In genomic region chr1:6484826-6485139, GRCh38 we compare ENCODE assay signal across 12 cellular contexts. TPM values are rescaled to one million over a fixed set of nuclear protein-coding genes. Genes with fewer than 3 reads are reported as not detected.
DNase-seq lines count a peak whose midpoint lies in the region; ATAC-seq, FAIRE-seq and TF ChIP-seq lines count a peak whose summit lies in the region.
"Had no signal": no experiment of that assay in that cellular context is flagged by ENCODE, and none has a peak within 500 bp of the region (broad histone marks: within the 10 kb centered on the region; RNA-seq: fewer than 3 reads in every experiment).

No MANE protein-coding gene starts in this region.

- no peak overlapping the region for H2AFZ ChIP-seq in HepG2 (ENCODE audit: low read length)

- BruUV-seq in HepG2 (replicated peaks; lab: Mats Ljungman, UMichigan), result no TSS peak

- H3K9ac ChIP-seq in HUES64 (ENCODE audit: low read depth, low read length), result peak overlapping the region; percentile 73
- H3K9ac ChIP-seq in HepG2 (ENCODE audit: insufficient read depth, low read depth, low read length), result no peak overlapping the region
- H3K9ac ChIP-seq in subcutaneous abdominal adipose tissue (ENCODE audit: low read length in 5 of 5), result peak overlapping the region in 3 of 5 donors; percentile 47 to 57 (median 55)

- in situ Hi-C loops in HepG2 (cut with HindIII; ENCODE audit: extremely low pct_ligation_motif_present, low pct_unique_long_range_greater_than_20kb), result loop anchor here (5.0 to 25.0 kb wide), 2 partner anchors 43 to 728 kb away; no protein-coding TSS in a partner anchor

- no peak for FAIRE-seq in HepG2 (lab: Jason Lieb, UNC)

- TF ChIP-seq CTCF in HepG2 (CRISPR knock-in tag; IDR thresholded peaks at IDR 0.05), result no peak

- H3K27ac ChIP-seq in HUES64 (ENCODE audit: low read depth, low read length) (no peak overlapping the region), ectodermal cell (ENCODE audit: insufficient read depth, low read depth, low read length, poor library complexity, severe bottlenecking) (no peak overlapping the region), HepG2 (ENCODE audit: extremely low read length, insufficient read depth, low read length) (no peak overlapping the region), subcutaneous abdominal adipose tissue (ENCODE audit: low read depth, low read length) (no peak overlapping the region)

- H3K4me2 ChIP-seq in HepG2 (ENCODE audit: low read depth, low read length), result peak overlapping the region; percentile 36

- WGBS in HUES64, result 30% methylated on average over 12 of the region's 12 CpGs
- WGBS in ectodermal cell, 2 experiments, result 35 to 37% methylated on average over 12 of the region's 12 CpGs
- WGBS in HepG2 (ENCODE audit: low lambda C conversion rate), result 71% methylated on average over 7 of the region's 12 CpGs

- DNase-seq in HepG2 (ENCODE audit: low spot score) (no peak), EL (no peak), posterior vena cava (ENCODE audit: low spot score) (no peak)
- DNase-seq: activated CD4-positive, alpha-beta T cell treated with anti-CD3 and anti-CD28 coated beads for 1 hour; activated naive CD4-positive, alpha-beta T cell treated with anti-CD3 and anti-CD28 coated beads, Interleukin-2, amount 10 ng/mL, durations not matched to agents 7 days and 5 days; NCI-H1694; stimulated activated CD4-positive, alpha-beta T cell treated with anti-CD3 and anti-CD28 coated beads, Interleukin-12 subunit alpha, Interleukin-12 subunit beta, amount 100 ng/mL, for 4 hours; stimulated activated naive CD4-positive, alpha-beta T cell had no signal

- ATAC-seq in HepG2, result no peak
- ATAC-seq in HG02884 (IDR thresholded peaks at IDR 0.05; ENCODE audit: unreplicated experiment), result no peak

- H3K27me3 ChIP-seq in HUES64 (ENCODE audit: insufficient read depth, low read length) (peaks cover 5% of the 10 kb centered on the region; the same call in 1 of the 2 replicates), ectodermal cell (ENCODE audit: control insufficient read depth, insufficient read depth, low read length, poor library complexity, severe bottlenecking) (peaks cover 12% of the 10 kb centered on the region), HepG2 (ENCODE audit: control insufficient read depth in 1 of 2, insufficient read depth in 2 of 2, low read length in 2 of 2) (peaks cover 0 to 3% of the 10 kb centered on the region in 2 experiments; a peak in 1 of 5 replicates), subcutaneous abdominal adipose tissue (ENCODE audit: control insufficient read depth in 5 of 5, insufficient read depth in 4 of 5, low read length in 5 of 5) (peaks cover 0 to 11% (median 0%) of the 10 kb centered on the region in 5 donors)

- H3K4me1 ChIP-seq in HUES64 (ENCODE audit: insufficient read depth, low read length) (peaks cover 11% of the 10 kb centered on the region; the same call in 1 of the 2 replicates), ectodermal cell (ENCODE audit: control insufficient read depth, insufficient read depth, low read length) (peaks cover 11% of the 10 kb centered on the region), HepG2 (ENCODE audit: insufficient read depth, low read length) (peaks cover 39% of the 10 kb centered on the region), subcutaneous abdominal adipose tissue (ENCODE audit: control insufficient read depth in 5 of 5, insufficient read depth in 5 of 5, low read length in 5 of 5) (peaks cover 0 to 49% (median 32%) of the 10 kb centered on the region in 5 donors)

- H3K79me2 ChIP-seq in HepG2 (ENCODE audit: insufficient read depth, low read length), result no peaks in the 10 kb centered on the region

- TF ChIP-seq RAD21 in HepG2 (CRISPR knock-in tag; IDR thresholded peaks at IDR 0.05), result no peak

- TF ChIP-seq EP300 in HepG2 (IDR thresholded peaks at IDR 0.05; ENCODE audit: low read depth in 2 of 2, low read length in 2 of 2) (no peak), HepG2 (CRISPR knock-in tag; IDR thresholded peaks at IDR 0.05; ENCODE audit: borderline replicate concordance) (no peak)

- H3K4me3 ChIP-seq in HUES64 (ENCODE audit: low read length) (peak overlapping the region; percentile 61), ectodermal cell (ENCODE audit: insufficient read depth, low read depth, low read length) (peak overlapping the region; percentile 67), HepG2 (replicated peaks in 1 of 3; ENCODE audit: insufficient read depth in 1 of 3, low read depth in 2 of 3, low read length in 3 of 3) (peak overlapping the region; percentile 21 to 60 (median 45); a peak in 4 of 6 replicates), subcutaneous abdominal adipose tissue (ENCODE audit: low read depth in 1 of 5, low read length in 5 of 5) (peak overlapping the region in 4 of 5 donors; percentile 37 to 64 (median 58))

- no peak for TF ChIP-seq POLR2A in HepG2 (IDR thresholded peaks at IDR 0.05; ENCODE audit: insufficient read depth in 1 of 2, low read depth in 2 of 2, low read length in 2 of 2)

- no peaks in the 10 kb centered on the region for H4K20me1 ChIP-seq in HepG2 (ENCODE audit: insufficient read depth, low read length)

- no peaks in the 10 kb centered on the region for H3K36me3 ChIP-seq in HUES64 (ENCODE audit: insufficient read depth, low read length)
- H3K36me3 ChIP-seq in ectodermal cell (ENCODE audit: control insufficient read depth, insufficient read depth, low read length), result no peaks in the 10 kb centered on the region
- no peaks in the 10 kb centered on the region for H3K36me3 ChIP-seq in HepG2 (replicated peaks in 1 of 2; ENCODE audit: control insufficient read depth in 1 of 2, insufficient read depth in 2 of 2, low read length in 2 of 2)
- H3K36me3 ChIP-seq in subcutaneous abdominal adipose tissue (ENCODE audit: control insufficient read depth in 5 of 5, insufficient read depth in 5 of 5, low read length in 5 of 5), result peaks cover 0 to 4% (median 3%) of the 10 kb centered on the region in 5 donors

- intact Hi-C loops in HepG2 (cut with micrococcal nuclease; ENCODE audit: unreplicated experiment) (loop anchor here (5.0 kb wide), 1 partner anchor 163 kb away; no protein-coding TSS in a partner anchor), posterior vena cava (cut with DNase I) (loop anchor here (10.0 kb wide), 1 partner anchor 160 kb away; no protein-coding TSS in a partner anchor)

- POLR2A ChIA-PET in HepG2 (lab: Yijun Ruan, JAX), result no interaction called here

- CTCF ChIA-PET in HepG2 (lab: Yijun Ruan, JAX; ENCODE audit: low intra/inter-chr PET ratio, low total read pairs), result no interaction called here

- no peaks in the 10 kb centered on the region for H3K9me3 ChIP-seq in HUES64 (ENCODE audit: insufficient read depth, low read depth, low read length)
- no peaks in the 10 kb centered on the region for H3K9me3 ChIP-seq in ectodermal cell (ENCODE audit: control insufficient read depth, low read length)
- H3K9me3 ChIP-seq in HepG2 (ENCODE audit: low read length), result no peaks in the 10 kb centered on the region
- no peaks in the 10 kb centered on the region for H3K9me3 ChIP-seq in subcutaneous abdominal adipose tissue (ENCODE audit: control insufficient read depth in 5 of 5, low read length in 5 of 5)

RNA-seq across cellular contexts. Expression of gene PLEKHG5, which starts 6.7 kb away (rescaled TPM):
- polyA plus RNA-seq in HUES64 (2013, experiment 1 of 2), result 7.3 TPM
- polyA plus RNA-seq in HUES64 (2013, experiment 2 of 2), result 9.9 TPM
- 20.6 TPM for polyA plus RNA-seq in ectodermal cell (2013, experiment 1 of 4)
- 23.6 TPM for polyA plus RNA-seq in ectodermal cell (2013, experiment 2 of 4)
- polyA plus RNA-seq in ectodermal cell (2013, experiment 3 of 4), result 19.4 TPM
- 23.1 TPM for polyA plus RNA-seq in ectodermal cell (2013, experiment 4 of 4)
- total RNA-seq in HepG2 (2016; rRNA removed; fragmentation: Illumina TruSeq; extraction: Trizol) (1.9 and 3.5 TPM in 2 replicates), posterior vena cava (10 to 100 TPM in 1 of 2 donors, 1 to 10 TPM in 1; 8.9 to 13.0 TPM)
- total RNA-seq in HepG2 (2016; cell fraction: cytosol; rRNA removed; fragmentation: Illumina TruSeq; extraction: Trizol; ENCODE audit: low read depth), result 0.51 and 0.62 TPM in 2 replicates
- total RNA-seq in HepG2 (2016; cell fraction: insoluble cytoplasmic fraction; rRNA removed; fragmentation: Illumina TruSeq; extraction: Trizol), result 1.4 and 3.4 TPM in 2 replicates
- 0.99 and 1.2 TPM in 2 replicates for total RNA-seq in HepG2 (2016; cell fraction: membrane; rRNA removed; fragmentation: Illumina TruSeq; extraction: Trizol)
- 3.3 and 4.4 TPM in 2 replicates for total RNA-seq in HepG2 (2016; cell fraction: nucleus; rRNA removed; fragmentation: Illumina TruSeq; extraction: Trizol)
- polyA plus RNA-seq in HepG2 (2011; rRNA removed), result 1.9 and 2.6 TPM in 2 replicates
- 1.1 and 1.7 TPM in 2 replicates for polyA plus RNA-seq in HepG2 (2011; cell fraction: cytosol; rRNA removed)
- polyA plus RNA-seq in HepG2 (2011; cell fraction: nucleus; rRNA removed), result 17.2 and 22.8 TPM in 2 replicates
- 1.4 and 1.5 TPM in 2 replicates for polyA plus RNA-seq in HepG2 (2012)
- polyA plus RNA-seq in HepG2 (2016; cell fraction: cytosol; fragmentation: Illumina TruSeq; extraction: Trizol; ENCODE audit: low read depth), result 0.23 and 0.25 TPM in 2 replicates
- polyA plus RNA-seq in HepG2 (2016; cell fraction: insoluble cytoplasmic fraction; fragmentation: Illumina TruSeq; extraction: Trizol; ENCODE audit: low read depth), result 1.9 and 2.0 TPM in 2 replicates
- 0.45 and 0.71 TPM in 2 replicates for polyA plus RNA-seq in HepG2 (2016; cell fraction: membrane; fragmentation: Illumina TruSeq; extraction: Trizol; ENCODE audit: low read depth)
- polyA plus RNA-seq in HepG2 (2016; cell fraction: nucleus; fragmentation: Illumina TruSeq; extraction: Trizol; ENCODE audit: insufficient read depth, low read depth), result 9.3 and 11.3 TPM in 2 replicates
- 1.9 and 3.8 TPM in 2 replicates for polyA minus RNA-seq in HepG2 (2011; rRNA and poly(A)+ RNA removed; ENCODE audit: low replicate concordance)
- polyA minus RNA-seq in HepG2 (2011; cell fraction: cytosol; rRNA and poly(A)+ RNA removed), result 1.4 TPM in 2 replicates
- 2.6 and 3.0 TPM in 2 replicates for polyA minus RNA-seq in HepG2 (2011; cell fraction: nucleus; rRNA and poly(A)+ RNA removed)

RNA-seq across cellular contexts. Expression of gene TNFRSF25, which starts 18.8 kb away (rescaled TPM):
- 7.2 TPM for polyA plus RNA-seq in HUES64 (2013, experiment 1 of 2)
- 9.2 TPM for polyA plus RNA-seq in HUES64 (2013, experiment 2 of 2)
- 19.9 TPM for polyA plus RNA-seq in ectodermal cell (2013, experiment 1 of 4)
- polyA plus RNA-seq in ectodermal cell (2013, experiment 2 of 4), result 18.6 TPM
- polyA plus RNA-seq in ectodermal cell (2013, experiment 3 of 4), result 21.4 TPM
- 28.5 TPM for polyA plus RNA-seq in ectodermal cell (2013, experiment 4 of 4)
- total RNA-seq in HepG2 (2016; rRNA removed; fragmentation: Illumina TruSeq; extraction: Trizol), result 0.55 and 1.5 TPM in 2 replicates
- 0.40 and 0.44 TPM in 2 replicates for total RNA-seq in HepG2 (2016; cell fraction: cytosol; rRNA removed; fragmentation: Illumina TruSeq; extraction: Trizol; ENCODE audit: low read depth)
- 0.13 and 0.97 TPM in 2 replicates for total RNA-seq in HepG2 (2016; cell fraction: insoluble cytoplasmic fraction; rRNA removed; fragmentation: Illumina TruSeq; extraction: Trizol)
- 0.34 and 0.37 TPM in 2 replicates for total RNA-seq in HepG2 (2016; cell fraction: membrane; rRNA removed; fragmentation: Illumina TruSeq; extraction: Trizol)
- 1.5 and 1.6 TPM in 2 replicates for total RNA-seq in HepG2 (2016; cell fraction: nucleus; rRNA removed; fragmentation: Illumina TruSeq; extraction: Trizol)
- polyA plus RNA-seq in HepG2 (2011; rRNA removed), result 1.4 and 1.6 TPM in 2 replicates
- polyA plus RNA-seq in HepG2 (2011; cell fraction: cytosol; rRNA removed), result 0.47 and 0.64 TPM in 2 replicates
- 18.5 and 21.8 TPM in 2 replicates for polyA plus RNA-seq in HepG2 (2011; cell fraction: nucleus; rRNA removed)
- polyA plus RNA-seq in HepG2 (2012), result 3.9 and 4.6 TPM in 2 replicates
- 0.43 TPM in 1 of 2 replicates, not detected in the other for polyA plus RNA-seq in HepG2 (2016; cell fraction: cytosol; fragmentation: Illumina TruSeq; extraction: Trizol; ENCODE audit: low read depth)
- 0.17 and 0.44 TPM in 2 replicates for polyA plus RNA-seq in HepG2 (2016; cell fraction: insoluble cytoplasmic fraction; fragmentation: Illumina TruSeq; extraction: Trizol; ENCODE audit: low read depth)
- 0.17 TPM in 1 of 2 replicates, not detected in the other for polyA plus RNA-seq in HepG2 (2016; cell fraction: membrane; fragmentation: Illumina TruSeq; extraction: Trizol; ENCODE audit: low read depth)
- polyA plus RNA-seq in HepG2 (2016; cell fraction: nucleus; fragmentation: Illumina TruSeq; extraction: Trizol; ENCODE audit: insufficient read depth, low read depth), result 5.2 and 7.0 TPM in 2 replicates
- polyA minus RNA-seq in HepG2 (2011; rRNA and poly(A)+ RNA removed; ENCODE audit: low replicate concordance), result 0.68 and 1.8 TPM in 2 replicates
- not detected in 2 replicates for polyA minus RNA-seq in HepG2 (2011; cell fraction: cytosol; rRNA and poly(A)+ RNA removed)
- 1.3 and 1.9 TPM in 2 replicates for polyA minus RNA-seq in HepG2 (2011; cell fraction: nucleus; rRNA and poly(A)+ RNA removed)
- total RNA-seq in posterior vena cava, result 1 to 10 TPM; 7.0 to 9.2 TPM
